In genomic region chr1:226276077-226276682, GRCh38 we compare ENCODE assay signal across 22 cellular contexts. TPM values are rescaled to one million over a fixed set of nuclear protein-coding genes. Genes with fewer than 3 reads are reported as not detected.
DNase-seq lines count a peak whose midpoint lies in the region; ATAC-seq, FAIRE-seq and TF ChIP-seq lines count a peak whose summit lies in the region.
"Had no signal": no experiment of that assay in that cellular context is flagged by ENCODE, and none has a peak within 500 bp of the region (broad histone marks: within the 10 kb centered on the region; RNA-seq: fewer than 3 reads in every experiment).

No MANE protein-coding gene starts in this region.

- H3K4me3 ChIP-seq in cardiac muscle cell (no peak overlapping the region), left ventricle myocardium inferior (no peak overlapping the region)

- peak overlapping the region; percentile 88 for H3K27ac Mint-ChIP-seq in mesothelial cell of epicardium
- H3K27ac Mint-ChIP-seq: CD4-positive, CD25-positive, alpha-beta regulatory T cell; CD8-positive, alpha-beta memory T cell; H9 had no signal

- H3K4me1 Mint-ChIP-seq in mesothelial cell of epicardium = peaks cover 41% of the 10 kb centered on the region
- H3K4me1 Mint-ChIP-seq: CD8-positive, alpha-beta memory T cell; H9 had no signal

- no peaks in the 10 kb centered on the region for H3K9me3 ChIP-seq in cardiac muscle cell (ENCODE audit: low read depth)
- H3K9me3 ChIP-seq in left ventricle myocardium inferior (replicated peaks) = no peaks in the 10 kb centered on the region
- H3K9me3 ChIP-seq: BE2C had no signal

- H3K9me3 Mint-ChIP-seq in mesothelial cell of epicardium = peaks cover 5% of the 10 kb centered on the region
- H3K9me3 Mint-ChIP-seq: CD4-positive, CD25-positive, alpha-beta regulatory T cell; CD8-positive, alpha-beta memory T cell; H9 had no signal

- H3K4me3 Mint-ChIP-seq in mesothelial cell of epicardium = no peak overlapping the region
- H3K4me3 Mint-ChIP-seq: CD4-positive, CD25-positive, alpha-beta regulatory T cell; CD8-positive, alpha-beta memory T cell; H9 had no signal

- peaks cover 32% of the 10 kb centered on the region for H3K4me1 ChIP-seq in cardiac muscle cell (ENCODE audit: low read depth)
- peaks cover 33% of the 10 kb centered on the region for H3K4me1 ChIP-seq in left ventricle myocardium inferior
- H3K4me1 ChIP-seq: BE2C had no signal

- peak; percentile 58 for FAIRE-seq in G401.6 (lab: Jason Lieb, UNC)
- peak; percentile 74 for FAIRE-seq in TTC549 (lab: Jason Lieb, UNC)
- FAIRE-seq: GM18507, H1 had no signal

- H3K27me3 Mint-ChIP-seq in mesothelial cell of epicardium (ENCODE audit: low read depth) = no peaks in the 10 kb centered on the region
- H3K27me3 Mint-ChIP-seq: CD4-positive, CD25-positive, alpha-beta regulatory T cell; CD8-positive, alpha-beta memory T cell had no signal

- DNase-seq in cardiac muscle cell (ENCODE audit: low read depth in 1 of 2, low spot score in 1 of 2) (no peak), left ventricle myocardium inferior (no peak), mesothelial cell of epicardium (ENCODE audit: low spot score in 2 of 2, unreplicated experiment in 2 of 2) (no peak), NCI-H1048 (lab: John Stamatoyannopoulos, UW) (no peak)
- DNase-seq: ACHN; BE2C; C1 segment of cervical spinal cord; CD4-positive, CD25-positive, alpha-beta regulatory T cell; CD8-positive, alpha-beta memory T cell; COR-L47; GDM1; H9; IMR-90; KBM-7 had no signal

- H3K36me3 Mint-ChIP-seq in mesothelial cell of epicardium = peaks cover 14% of the 10 kb centered on the region

- TF ChIP-seq CTCF in cardiac muscle cell (IDR thresholded peaks at IDR 0.05; ENCODE audit: low read depth, low read length) (no peak), left ventricle myocardium inferior (IDR thresholded peaks at IDR 0.05; ENCODE audit: borderline replicate concordance) (no peak), mesothelial cell of epicardium (IDR thresholded peaks at IDR 0.05; ENCODE audit: unreplicated experiment) (no peak)

- H3K36me3 ChIP-seq in cardiac muscle cell (peaks cover 3% of the 10 kb centered on the region), left ventricle myocardium inferior (peaks cover 24% of the 10 kb centered on the region)

- no peak for ATAC-seq in GM21723 (IDR thresholded peaks at IDR 0.05; ENCODE audit: unreplicated experiment)

- intact Hi-C loops in left ventricle myocardium inferior (cut with micrococcal nuclease) = no loop called here

- H3K27ac ChIP-seq in cardiac muscle cell (peak overlapping the region; percentile 28), left ventricle myocardium inferior (replicated peaks) (no peak overlapping the region)
- H3K27ac ChIP-seq: HL-60 had no signal

- H3K27me3 ChIP-seq in cardiac muscle cell (no peaks in the 10 kb centered on the region), left ventricle myocardium inferior (ENCODE audit: low read depth) (no peaks in the 10 kb centered on the region)
- H3K27me3 ChIP-seq: BE2C had no signal

RNA-seq across cellular contexts. Expression of gene LIN9, which starts 32.8 kb away (rescaled TPM):
- total RNA-seq in cardiac muscle cell = 11.3 and 12.6 TPM in 2 replicates
- polyA plus RNA-seq in cardiac muscle cell = 9.7 and 16.6 TPM in 2 replicates
- 19.5 TPM for total RNA-seq in left ventricle myocardium inferior
- 7.5 to 8.9 TPM (median 8.8 TPM) in 3 replicates for total RNA-seq in mesothelial cell of epicardium

RNA-seq across cellular contexts. Expression of gene MIXL1, which starts 52.7 kb away (rescaled TPM):
- total RNA-seq in cardiac muscle cell (3.7 and 5.4 TPM in 2 replicates), left ventricle myocardium inferior (not detected), mesothelial cell of epicardium (3.2 to 4.3 TPM (median 3.4 TPM) in 3 replicates)
- 8.0 and 11.1 TPM in 2 replicates for polyA plus RNA-seq in cardiac muscle cell
- total RNA-seq: A172; CD4-positive, CD25-positive, alpha-beta regulatory T cell; CD8-positive, alpha-beta memory T cell; HT1080; IMR-90 had no signal
- polyA plus RNA-seq: CD4-positive, CD25-positive, alpha-beta regulatory T cell; CD8-positive, alpha-beta memory T cell; IMR-90 had no signal
